8 cellular contexts compared by ENCODE assay signal in the genomic region with DNA sequence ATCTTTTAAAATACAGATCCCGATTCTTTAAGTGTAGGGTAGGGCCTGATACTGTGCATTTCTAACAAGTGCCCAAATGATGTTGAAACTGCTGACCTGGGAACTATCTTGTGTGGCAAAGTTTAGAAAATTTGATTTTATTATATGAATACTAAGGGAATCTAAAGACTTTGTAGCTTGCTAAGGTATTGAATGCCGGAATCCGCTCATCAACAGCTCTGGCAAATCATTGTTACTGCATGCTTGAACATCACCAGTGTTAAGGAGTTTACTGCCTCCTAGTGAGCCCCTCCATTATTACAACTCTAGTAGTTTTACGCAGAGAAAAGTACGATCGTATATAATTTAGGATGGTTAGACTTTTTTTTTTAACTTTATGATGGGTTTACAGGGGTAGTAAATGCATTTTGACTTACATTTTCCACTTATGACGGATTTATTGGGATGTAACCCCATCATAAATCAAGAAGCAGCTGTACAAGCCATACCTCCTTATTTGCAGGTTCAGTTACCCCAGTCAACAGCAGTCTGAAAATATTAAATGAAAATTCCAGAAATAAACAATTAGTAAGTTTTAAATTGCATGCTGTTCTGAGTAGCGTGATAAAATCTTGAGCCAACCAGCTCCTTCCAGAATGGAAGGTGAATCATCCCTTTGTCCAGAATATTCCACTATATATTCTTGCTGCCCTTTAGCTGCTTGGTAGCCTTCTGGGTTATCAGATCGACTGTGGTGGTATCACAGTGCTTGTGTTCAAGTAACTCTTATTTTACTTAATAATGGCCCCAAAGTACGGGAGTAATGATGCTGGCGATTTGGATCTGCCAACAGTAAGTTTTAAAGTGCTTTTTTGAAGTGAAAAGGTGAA. TPM values are rescaled to one million over a fixed set of nuclear protein-coding genes. Genes with fewer than 3 reads are reported as not detected.
DNase-seq lines count a peak whose midpoint lies in the region; ATAC-seq lines count a peak whose summit lies in the region.

No MANE protein-coding gene starts in this region.

- DNase-seq in activated gamma-delta T cell treated with Interleukin-2 at 50 U/mL for 16 hours: peak; percentile 30
- no peak for DNase-seq in activated gamma-delta T cell (lab: John Stamatoyannopoulos, UW)
- DNase-seq in M059J (ENCODE audit: low read depth): peak; percentile 77
- DNase-seq in RPMI7951 (ENCODE audit: low read depth): peak; percentile 77
- peak; percentile 86 for DNase-seq in astrocyte of the hippocampus (ENCODE audit: low read depth, low spot score)
- DNase-seq in hepatic stellate cell (ENCODE audit: low spot score): peak; percentile 45
- DNase-seq in renal cortical epithelial cell (ENCODE audit: low read depth): peak; percentile 85

- ATAC-seq in HG02571 (IDR thresholded peaks at IDR 0.05; ENCODE audit: unreplicated experiment): peak; percentile 43

RNA-seq across cellular contexts. Expression of a gene that starts 0.9 kb away (rescaled TPM):
- 11.3 and 17.1 TPM in 2 replicates for total RNA-seq in M059J (2014; rRNA removed; shearing (Covaris generic))
- total RNA-seq in RPMI7951 (2014; rRNA removed; shearing (Covaris generic)): 24.3 and 29.6 TPM in 2 replicates
- total RNA-seq in renal cortical epithelial cell: 14.6 and 17.9 TPM in 2 replicates

RNA-seq across cellular contexts. Expression of a gene that starts 1.0 kb away (rescaled TPM):
- 58.6 and 72.8 TPM in 2 replicates for total RNA-seq in M059J (2014; rRNA removed; shearing (Covaris generic))
- total RNA-seq in RPMI7951 (2014; rRNA removed; shearing (Covaris generic)): 131 and 168 TPM in 2 replicates
- total RNA-seq in renal cortical epithelial cell: 209 and 320 TPM in 2 replicates
